In genomic region chr2:227325056-227325823, GRCh38 we compare ENCODE assay signal across 8 cellular contexts. TPM values are rescaled to one million over a fixed set of nuclear protein-coding genes. Genes with fewer than 3 reads are reported as not detected.
DNase-seq lines count a peak whose midpoint lies in the region; ATAC-seq and TF ChIP-seq lines count a peak whose summit lies in the region.

TSS of gene MFF (plus strand) at chr2:227325251. CDS start at chr2:227330666, 5,415 bp downstream.

- peak within 1 kb of the TSS; percentile 82 for H3K4me2 ChIP-seq in smooth muscle cell

- peaks cover 40% of the 10 kb centered on the region for H3K79me2 ChIP-seq in smooth muscle cell (ENCODE audit: low read depth)

- peaks cover 37% of the 10 kb centered on the region for H3K9me3 Mint-ChIP-seq in WTC11

- H3K9me3 ChIP-seq in smooth muscle cell (replicated peaks; ENCODE audit: low read depth), result no peaks in the 10 kb centered on the region

- H3K27me3 ChIP-seq in smooth muscle cell (ENCODE audit: low read depth), result no peaks in the 10 kb centered on the region

- peaks cover 41% of the 10 kb centered on the region for H3K36me3 Mint-ChIP-seq in WTC11

- H3K4me1 ChIP-seq in smooth muscle cell (ENCODE audit: low read depth), result peaks cover 7% of the 10 kb centered on the region

- H3K4me1 Mint-ChIP-seq in WTC11, result peaks cover 42% of the 10 kb centered on the region

- CTCF ChIA-PET in WTC11 (lab: Charles Lee), result interaction anchor here (1.7 kb wide), 1 partner anchor 200 kb away, joined by 3 read pairs; no protein-coding TSS in a partner anchor

- no peaks in the 10 kb centered on the region for H3F3A ChIP-seq in smooth muscle cell (ENCODE audit: low read depth)

- H3K36me3 ChIP-seq in smooth muscle cell (ENCODE audit: low read depth), result peaks cover 3% of the 10 kb centered on the region

- peak within 1 kb of the TSS; percentile 69 for H3K27ac ChIP-seq in smooth muscle cell (ENCODE audit: low read depth)

- peak within 1 kb of the TSS; percentile 84 for H3K4me3 ChIP-seq in AG09309 (ENCODE audit: control insufficient read depth, low read depth, low read length)
- H3K4me3 ChIP-seq in cardiac fibroblast (replicated peaks in 1 of 2; ENCODE audit: low read depth in 2 of 2, low read length in 2 of 2), result peak within 1 kb of the TSS; percentile 84 to 86
- peak within 1 kb of the TSS; percentile 72 for H3K4me3 ChIP-seq in smooth muscle cell

- peak; percentile 23 for TF ChIP-seq CTCF in AG09309 (IDR thresholded peaks at IDR 0.05; ENCODE audit: control insufficient read depth, insufficient read depth, low read depth, low read length, missing control alignments)
- no peak for TF ChIP-seq CTCF in WTC11 (IDR thresholded peaks at IDR 0.05)
- peak; percentile 22 for TF ChIP-seq CTCF in cardiac fibroblast (IDR thresholded peaks at IDR 0.05; ENCODE audit: low read depth, low read length)
- TF ChIP-seq CTCF in smooth muscle cell (IDR thresholded peaks at IDR 0.05; ENCODE audit: borderline replicate concordance, insufficient read depth, poor library complexity, severe bottlenecking), result no peak

- peak within 1 kb of the TSS; percentile 90 for H3K4me3 Mint-ChIP-seq in WTC11

- DNase-seq in AG09309 (ENCODE audit: low read depth) (peak; percentile 63), NCI-H2227 treated with DMSO at 0.1 percent for 48 hours (lab: John Stamatoyannopoulos, UW) (peak; percentile 92), WTC11 (ENCODE audit: low spot score) (peak; percentile 83), cardiac fibroblast (ENCODE audit: low read depth in 2 of 2) (peak; percentile 94), iPS-NIHi7 (ENCODE audit: extremely low spot score) (peak; percentile 94), smooth muscle cell (lab: John Stamatoyannopoulos, UW; ENCODE audit: unreplicated experiment) (peak; percentile 48)

- ATAC-seq in GM18909 (IDR thresholded peaks at IDR 0.05; ENCODE audit: poor library complexity, unreplicated experiment) (peak; percentile 98), HG03175 (IDR thresholded peaks at IDR 0.05; ENCODE audit: unreplicated experiment) (peak; percentile 98), WTC11 (peak; percentile 84)

- peaks cover 12% of the 10 kb centered on the region for H4K20me1 ChIP-seq in smooth muscle cell (ENCODE audit: low read depth)

- POLR2A ChIA-PET in WTC11 (lab: Charles Lee), result no interaction called here

- 1% methylated on average over 53 of the region's 67 CpGs for WGBS in smooth muscle cell (ENCODE audit: low lambda C conversion rate)

- peak within 1 kb of the TSS; percentile 96 for H2AFZ ChIP-seq in smooth muscle cell (ENCODE audit: low read depth)

- H3K27ac Mint-ChIP-seq in WTC11, result peak within 1 kb of the TSS; percentile 87

- H3K27me3 Mint-ChIP-seq in WTC11 (ENCODE audit: low read depth), result peaks cover 12% of the 10 kb centered on the region

- peak within 1 kb of the TSS; percentile 85 for H3K9ac ChIP-seq in smooth muscle cell (ENCODE audit: low read depth)

TF ChIP-seq in WTC11, 78 proteins besides CTCF, POLR2A, EP300 and RAD21 (continues in another document):
- TF ChIP-seq, protein P1, sequence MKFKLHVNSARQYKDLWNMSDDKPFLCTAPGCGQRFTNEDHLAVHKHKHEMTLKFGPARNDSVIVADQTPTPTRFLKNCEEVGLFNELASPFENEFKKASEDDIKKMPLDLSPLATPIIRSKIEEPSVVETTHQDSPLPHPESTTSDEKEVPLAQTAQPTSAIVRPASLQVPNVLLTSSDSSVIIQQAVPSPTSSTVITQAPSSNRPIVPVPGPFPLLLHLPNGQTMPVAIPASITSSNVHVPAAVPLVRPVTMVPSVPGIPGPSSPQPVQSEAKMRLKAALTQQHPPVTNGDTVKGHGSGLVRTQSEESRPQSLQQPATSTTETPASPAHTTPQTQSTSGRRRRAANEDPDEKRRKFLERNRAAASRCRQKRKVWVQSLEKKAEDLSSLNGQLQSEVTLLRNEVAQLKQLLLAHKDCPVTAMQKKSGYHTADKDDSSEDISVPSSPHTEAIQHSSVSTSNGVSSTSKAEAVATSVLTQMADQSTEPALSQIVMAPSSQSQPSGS (CRISPR knock-in tag; IDR thresholded peaks at IDR 0.05; ENCODE audit: borderline replicate concordance, low read depth), result no peak
- no peak for TF ChIP-seq ZNF512 (CRISPR knock-in tag; IDR thresholded peaks at IDR 0.05; ENCODE audit: borderline replicate concordance)
- peak; percentile 17; the same call in 1 of the 2 replicates for TF ChIP-seq TEAD4 (CRISPR knock-in tag; IDR thresholded peaks at IDR 0.05)
- no peak for TF ChIP-seq EMX1 (CRISPR knock-in tag; IDR thresholded peaks at IDR 0.05)
- TF ChIP-seq TEAD1 (CRISPR knock-in tag; IDR thresholded peaks at IDR 0.05), result peak; percentile 46
- peak; percentile 88 for TF ChIP-seq SP1 (CRISPR knock-in tag; conservative IDR thresholded peaks at IDR 0.05)
- TF ChIP-seq NR3C1 (CRISPR knock-in tag; conservative IDR thresholded peaks at IDR 0.05; ENCODE audit: low read depth), result no peak
- TF ChIP-seq HMGA2 (CRISPR knock-in tag; IDR thresholded peaks at IDR 0.05), result no peak
- peak; percentile 84 for TF ChIP-seq SMAD3 (CRISPR knock-in tag; IDR thresholded peaks at IDR 0.05; ENCODE audit: borderline replicate concordance)
- TF ChIP-seq FOXP1 (CRISPR knock-in tag; IDR thresholded peaks at IDR 0.05; ENCODE audit: borderline replicate concordance), result peak; percentile 90
- no peak for TF ChIP-seq ZNF121 (CRISPR knock-in tag; IDR thresholded peaks at IDR 0.05)
- TF ChIP-seq PRDM15 (CRISPR knock-in tag; IDR thresholded peaks at IDR 0.05), result peak; percentile 68; the same call in 1 of the 2 replicates
- no peak for TF ChIP-seq E2F4 (CRISPR knock-in tag; IDR thresholded peaks at IDR 0.05; ENCODE audit: borderline replicate concordance, low read depth)
- peak; percentile 66; the same call in 1 of the 2 replicates for TF ChIP-seq CREM (CRISPR knock-in tag; IDR thresholded peaks at IDR 0.05)
- TF ChIP-seq IRF2 (CRISPR knock-in tag; IDR thresholded peaks at IDR 0.05; ENCODE audit: borderline replicate concordance, low read depth), result no peak
- peak; percentile 21; the same call in 1 of the 2 replicates for TF ChIP-seq ZNF232 (CRISPR knock-in tag; IDR thresholded peaks at IDR 0.05)
- TF ChIP-seq, protein P2, sequence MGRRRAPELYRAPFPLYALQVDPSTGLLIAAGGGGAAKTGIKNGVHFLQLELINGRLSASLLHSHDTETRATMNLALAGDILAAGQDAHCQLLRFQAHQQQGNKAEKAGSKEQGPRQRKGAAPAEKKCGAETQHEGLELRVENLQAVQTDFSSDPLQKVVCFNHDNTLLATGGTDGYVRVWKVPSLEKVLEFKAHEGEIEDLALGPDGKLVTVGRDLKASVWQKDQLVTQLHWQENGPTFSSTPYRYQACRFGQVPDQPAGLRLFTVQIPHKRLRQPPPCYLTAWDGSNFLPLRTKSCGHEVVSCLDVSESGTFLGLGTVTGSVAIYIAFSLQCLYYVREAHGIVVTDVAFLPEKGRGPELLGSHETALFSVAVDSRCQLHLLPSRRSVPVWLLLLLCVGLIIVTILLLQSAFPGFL (CRISPR knock-in tag; IDR thresholded peaks at IDR 0.05; ENCODE audit: borderline replicate concordance), result peak; percentile 89; the same call in 1 of the 2 replicates

RNA-seq across cellular contexts. Expression of gene MFF, which starts in this region (rescaled TPM):
- total RNA-seq in WTC11 (2021) (74.4 to 78.5 TPM (median 78.2 TPM) in 3 replicates), smooth muscle cell (119 and 121 TPM in 2 replicates)
- 94.6 and 106 TPM in 2 replicates for polyA plus RNA-seq in smooth muscle cell

Comparison
In these comparisons a context has a peak if more than half of its experiments do, and no peak if none do; other contexts are left out.
1. Peak in every context shown above with its lines: DNase-seq, ATAC-seq, H3K4me3 ChIP-seq and H3K27ac ChIP-seq.
2. CTCF ChIP-seq: peak in AG09309 (single experiment) and cardiac fibroblast (single experiment); none in WTC11 (single experiment) and smooth muscle cell (single experiment).